ENCODE assay signal across 31 cellular contexts in genomic region chr7:115662120-115662519, GRCh38.
DNase-seq lines count a peak whose midpoint lies in the region; ATAC-seq, FAIRE-seq and TF ChIP-seq lines count a peak whose summit lies in the region.
"Had no signal": no experiment of that assay in that cellular context is flagged by ENCODE, and none has a peak within 500 bp of the region (broad histone marks: within the 10 kb centered on the region; RNA-seq: fewer than 3 reads in every experiment).

No MANE protein-coding gene starts in this region.

- no peak overlapping the region for H4K8ac ChIP-seq in IMR-90 (ENCODE audit: low read depth in 2 of 2, low read length in 2 of 2)
- no peak overlapping the region for H4K8ac ChIP-seq in mesenchymal stem cell (ENCODE audit: low read length)

- no peaks in the 10 kb centered on the region for H3K9me3 ChIP-seq in IMR-90 (ENCODE audit: control insufficient read depth, insufficient read depth, low read length)
- H3K9me3 ChIP-seq in mesenchymal stem cell (ENCODE audit: control insufficient read depth, low read length): no peaks in the 10 kb centered on the region
- no peaks in the 10 kb centered on the region for H3K9me3 ChIP-seq in MG63
- H3K9me3 ChIP-seq in body of pancreas: no peaks in the 10 kb centered on the region
- H3K9me3 ChIP-seq: A549; BLaER1 treated with 17β-estradiol and CSF1 and Interleukin-3, amounts not matched to agents 10 nM and 100 nM; esophagus muscularis mucosa; left lung; neutrophil; SJCRH30; stomach; thyroid gland had no signal

- H2AFZ ChIP-seq in IMR-90 (replicated peaks; ENCODE audit: low read length, poor library complexity) (no peak overlapping the region), mesenchymal stem cell (ENCODE audit: low read depth, low read length) (no peak overlapping the region)

- CTCF ChIA-PET in IMR-90 (lab: Yijun Ruan, JAX): no interaction called here

- no peak for TF ChIP-seq RAD21 in IMR-90 (IDR thresholded peaks at IDR 0.05; ENCODE audit: low read length)

- H3K27ac Mint-ChIP-seq in activated CD4-positive, alpha-beta T cell treated with anti-CD3 and anti-CD28 coated beads, Interleukin-2, amount 10 ng/mL, durations not matched to agents 24 days and 14 days: no peak overlapping the region
- H3K27ac Mint-ChIP-seq in natural killer cell treated with Interleukin-12 subunit alpha and Interleukin-12 subunit beta and Interleukin-15 and Interleukin-18, amount 100 ng/mL, for 72 hours: no peak overlapping the region
- H3K27ac Mint-ChIP-seq: activated naive CD4-positive, alpha-beta T cell treated with anti-CD3 and anti-CD28 coated beads, Interleukin-2, amount 50 U/mL, for 24 hours had no signal

- H3K27me3 ChIP-seq in IMR-90 (ENCODE audit: control insufficient read depth, insufficient read depth, low read length): no peaks in the 10 kb centered on the region
- H3K27me3 ChIP-seq in bronchial epithelial cell (ENCODE audit: control insufficient read depth, insufficient read depth, low read length): no peaks in the 10 kb centered on the region
- no peaks in the 10 kb centered on the region for H3K27me3 ChIP-seq in mesenchymal stem cell (ENCODE audit: control insufficient read depth in 1 of 2, insufficient read depth in 1 of 2, low read length in 2 of 2)
- no peaks in the 10 kb centered on the region for H3K27me3 ChIP-seq in MG63
- no peaks in the 10 kb centered on the region for H3K27me3 ChIP-seq in body of pancreas
- H3K27me3 ChIP-seq: BLaER1 treated with 17β-estradiol and CSF1 and Interleukin-3, amounts not matched to agents 10 nM and 100 nM; esophagus muscularis mucosa; left lung; neutrophil; SJCRH30; stomach; thyroid gland had no signal

- no peaks in the 10 kb centered on the region for H3K36me3 Mint-ChIP-seq in activated CD4-positive, alpha-beta T cell treated with anti-CD3 and anti-CD28 coated beads, Interleukin-2, amount 10 ng/mL, durations not matched to agents 24 days and 14 days (ENCODE audit: low read depth)
- no peaks in the 10 kb centered on the region for H3K36me3 Mint-ChIP-seq in natural killer cell treated with Interleukin-12 subunit alpha and Interleukin-12 subunit beta and Interleukin-15 and Interleukin-18, amount 100 ng/mL, for 72 hours
- H3K36me3 Mint-ChIP-seq: activated naive CD4-positive, alpha-beta T cell treated with anti-CD3 and anti-CD28 coated beads, Interleukin-2, amount 50 U/mL, for 24 hours had no signal

- H2AK5ac ChIP-seq in IMR-90 (ENCODE audit: low read depth, low read length) (no peak overlapping the region), mesenchymal stem cell (ENCODE audit: low read length, severe bottlenecking) (no peak overlapping the region)

- no peaks in the 10 kb centered on the region; the same call in 1 of the 2 replicates for H3K9me1 ChIP-seq in IMR-90 (ENCODE audit: insufficient read depth, low read length)

- H3K56ac ChIP-seq in IMR-90 (ENCODE audit: extremely low read depth, insufficient read depth, low read length): no peak overlapping the region

- H3K4me1 ChIP-seq in IMR-90 (ENCODE audit: control insufficient read depth, insufficient read depth, low read length): peaks cover 5% of the 10 kb centered on the region; the same call in 1 of the 2 replicates
- H3K4me1 ChIP-seq in mesenchymal stem cell (ENCODE audit: control insufficient read depth, insufficient read depth, low read depth, low read length): peaks cover 2% of the 10 kb centered on the region
- no peaks in the 10 kb centered on the region for H3K4me1 ChIP-seq in body of pancreas
- H3K4me1 ChIP-seq: BLaER1 treated with 17β-estradiol and CSF1 and Interleukin-3, amounts not matched to agents 10 nM and 100 nM; esophagus muscularis mucosa; left lung; stomach; thyroid gland had no signal

- no peak overlapping the region for H3K27ac ChIP-seq in IMR-90 (ENCODE audit: insufficient read depth, low read length)
- H3K27ac ChIP-seq in mesenchymal stem cell (ENCODE audit: low read length, poor library complexity, severe bottlenecking): no peak overlapping the region
- H3K27ac ChIP-seq in body of pancreas: no peak overlapping the region
- H3K27ac ChIP-seq: A549; BLaER1 treated with 17β-estradiol and CSF1 and Interleukin-3, amounts not matched to agents 10 nM and 100 nM; esophagus muscularis mucosa; left lung; neutrophil; SJCRH30; stomach; thyroid gland had no signal

- no peaks in the 10 kb centered on the region for H3K4me1 Mint-ChIP-seq in activated CD4-positive, alpha-beta T cell treated with anti-CD3 and anti-CD28 coated beads, Interleukin-2, amount 10 ng/mL, durations not matched to agents 24 days and 14 days
- H3K4me1 Mint-ChIP-seq in natural killer cell treated with Interleukin-12 subunit alpha and Interleukin-12 subunit beta and Interleukin-15 and Interleukin-18, amount 100 ng/mL, for 72 hours (ENCODE audit: low read depth in 2 of 2): no peaks in the 10 kb centered on the region
- H3K4me1 Mint-ChIP-seq: activated naive CD4-positive, alpha-beta T cell treated with anti-CD3 and anti-CD28 coated beads, Interleukin-2, amount 50 U/mL, for 24 hours had no signal

- in situ Hi-C loops in IMR-90 (cut with MboI; ENCODE audit: low sequenced_read_pairs): no loop called here

- TF ChIP-seq CTCF in AG10803 (conservative IDR thresholded peaks at IDR 0.05; ENCODE audit: low read length): no peak
- TF ChIP-seq CTCF in IMR-90 (conservative IDR thresholded peaks at IDR 0.05; ENCODE audit: low read depth, low read length): no peak
- no peak for TF ChIP-seq CTCF in bronchial epithelial cell (IDR thresholded peaks at IDR 0.05; ENCODE audit: insufficient read depth, low read length, severe bottlenecking)
- no peak for TF ChIP-seq CTCF in body of pancreas (IDR thresholded peaks at IDR 0.05)

- H3K18ac ChIP-seq in IMR-90 (ENCODE audit: low read depth, low read length): peak overlapping the region; percentile 52; the same call in 1 of the 2 replicates
- no peak overlapping the region for H3K18ac ChIP-seq in mesenchymal stem cell (ENCODE audit: low read depth in 1 of 2, low read length in 2 of 2)

- H2BK12ac ChIP-seq in mesenchymal stem cell (ENCODE audit: low read length in 2 of 2): no peak overlapping the region

- H3K4ac ChIP-seq in IMR-90 (ENCODE audit: low read depth, low read length) (no peak overlapping the region), mesenchymal stem cell (ENCODE audit: low read depth in 1 of 2, low read length in 2 of 2) (no peak overlapping the region)

- intact Hi-C loops in IMR-90 (cut with micrococcal nuclease) (no loop called here), body of pancreas (cut with DNase I) (no loop called here)
- intact Hi-C loops in activated CD4-positive, alpha-beta T cell treated with anti-CD3 and anti-CD28 coated beads, Interleukin-2, amount 10 ng/mL, durations not matched to agents 24 days and 14 days (cut with micrococcal nuclease): no loop called here

- TF ChIP-seq POLR2A in IMR-90 (IDR thresholded peaks at IDR 0.05; ENCODE audit: low read depth, low read length): no peak
- TF ChIP-seq POLR2A in body of pancreas (IDR thresholded peaks at IDR 0.05): no peak

- no peaks in the 10 kb centered on the region for H3K79me1 ChIP-seq in IMR-90 (ENCODE audit: low read depth in 1 of 2, low read length in 2 of 2)
- no peaks in the 10 kb centered on the region for H3K79me1 ChIP-seq in mesenchymal stem cell (replicated peaks; ENCODE audit: low read length, poor library complexity, severe bottlenecking)

- H3K4me3 Mint-ChIP-seq in activated CD4-positive, alpha-beta T cell treated with anti-CD3 and anti-CD28 coated beads, Interleukin-2, amount 10 ng/mL, durations not matched to agents 24 days and 14 days: no peak overlapping the region
- no peak overlapping the region for H3K4me3 Mint-ChIP-seq in natural killer cell treated with Interleukin-12 subunit alpha and Interleukin-12 subunit beta and Interleukin-15 and Interleukin-18, amount 100 ng/mL, for 72 hours
- H3K4me3 Mint-ChIP-seq: activated naive CD4-positive, alpha-beta T cell treated with anti-CD3 and anti-CD28 coated beads, Interleukin-2, amount 50 U/mL, for 24 hours had no signal

- H3K4me2 ChIP-seq in IMR-90 (ENCODE audit: low read depth, low read length) (no peak overlapping the region), mesenchymal stem cell (ENCODE audit: low read length, poor library complexity, severe bottlenecking) (no peak overlapping the region)
- H3K4me2 ChIP-seq: A549; BLaER1 treated with 17β-estradiol and CSF1 and Interleukin-3, amounts not matched to agents 10 nM and 100 nM had no signal

- BruUV-seq in IMR-90 (replicated peaks; lab: Mats Ljungman, UMichigan): no TSS peak

- H4K20me1 ChIP-seq in IMR-90 (ENCODE audit: insufficient read depth, low read length): no peaks in the 10 kb centered on the region
- H4K20me1 ChIP-seq: BLaER1 treated with 17β-estradiol and CSF1 and Interleukin-3, amounts not matched to agents 10 nM and 100 nM had no signal

- H3K4me3 ChIP-seq in AG10803 (ENCODE audit: low read length): no peak overlapping the region
- no peak overlapping the region for H3K4me3 ChIP-seq in IMR-90 (ENCODE audit: insufficient read depth, low read depth, low read length)
- H3K4me3 ChIP-seq in bronchial epithelial cell (ENCODE audit: low read depth, low read length): no peak overlapping the region
- no peak overlapping the region for H3K4me3 ChIP-seq in mesenchymal stem cell (ENCODE audit: insufficient read depth in 1 of 2, low read depth in 1 of 2, low read length in 2 of 2)
- no peak overlapping the region for H3K4me3 ChIP-seq in MG63
- H3K4me3 ChIP-seq in body of pancreas: no peak overlapping the region
- H3K4me3 ChIP-seq: A549; BLaER1 treated with 17β-estradiol and CSF1 and Interleukin-3, amounts not matched to agents 10 nM and 100 nM; esophagus muscularis mucosa; GM12878; left lung; SJCRH30; stomach; thyroid gland had no signal

- H3K9ac ChIP-seq in IMR-90 (ENCODE audit: low read depth, low read length): no peak overlapping the region
- no peak overlapping the region for H3K9ac ChIP-seq in mesenchymal stem cell (ENCODE audit: low read length)
- H3K9ac ChIP-seq: BLaER1 treated with 17β-estradiol and CSF1 and Interleukin-3, amounts not matched to agents 10 nM and 100 nM had no signal

- H3K27me3 Mint-ChIP-seq in activated CD4-positive, alpha-beta T cell treated with anti-CD3 and anti-CD28 coated beads, Interleukin-2, amount 10 ng/mL, durations not matched to agents 24 days and 14 days: no peaks in the 10 kb centered on the region
- no peaks in the 10 kb centered on the region for H3K27me3 Mint-ChIP-seq in natural killer cell treated with Interleukin-12 subunit alpha and Interleukin-12 subunit beta and Interleukin-15 and Interleukin-18, amount 100 ng/mL, for 72 hours
- H3K27me3 Mint-ChIP-seq: activated naive CD4-positive, alpha-beta T cell treated with anti-CD3 and anti-CD28 coated beads, Interleukin-2, amount 50 U/mL, for 24 hours had no signal

- H4K5ac ChIP-seq in IMR-90 (ENCODE audit: low read depth, low read length): no peak overlapping the region

- H4K91ac ChIP-seq in IMR-90 (ENCODE audit: insufficient read depth, low read depth, low read length): no peak overlapping the region
- H4K91ac ChIP-seq in mesenchymal stem cell (ENCODE audit: low read length): no peak overlapping the region

- no peaks in the 10 kb centered on the region for H3K36me3 ChIP-seq in IMR-90 (ENCODE audit: control insufficient read depth, insufficient read depth, low read length)
- H3K36me3 ChIP-seq in bronchial epithelial cell (ENCODE audit: control insufficient read depth, insufficient read depth, low read length): no peaks in the 10 kb centered on the region
- H3K36me3 ChIP-seq in mesenchymal stem cell (ENCODE audit: control insufficient read depth in 1 of 2, insufficient read depth in 2 of 2, low read depth in 1 of 2, low read length in 2 of 2): no peaks in the 10 kb centered on the region
- no peaks in the 10 kb centered on the region for H3K36me3 ChIP-seq in MG63
- no peaks in the 10 kb centered on the region for H3K36me3 ChIP-seq in body of pancreas (replicated peaks in 1 of 2; ENCODE audit: insufficient read depth in 1 of 2, low read depth in 2 of 2)
- H3K36me3 ChIP-seq: BLaER1 treated with 17β-estradiol and CSF1 and Interleukin-3, amounts not matched to agents 10 nM and 100 nM; esophagus muscularis mucosa; left lung; neutrophil; SJCRH30; stomach; thyroid gland had no signal

- ATAC-seq in IMR-90 (ENCODE audit: low read depth) (no peak), body of pancreas (no peak)
- ATAC-seq in natural killer cell treated with Interleukin-12 subunit alpha and Interleukin-12 subunit beta and Interleukin-15 and Interleukin-18, amount 100 ng/mL, for 72 hours: no peak
- ATAC-seq: A549, GM12878, left lung, Panc1 had no signal

- H2BK5ac ChIP-seq in IMR-90 (ENCODE audit: low read depth, low read length, poor library complexity, severe bottlenecking) (peak overlapping the region; percentile 33), mesenchymal stem cell (ENCODE audit: low read depth, low read length, poor library complexity, severe bottlenecking) (no peak overlapping the region)

- WGBS in IMR-90 (ENCODE audit: extremely low coverage in 2 of 2, insufficient read length in 1 of 2), 2 experiments: no CpG with 5 or more reads among the region's 2 CpGs
- no CpG with 5 or more reads among the region's 2 CpGs for WGBS in mesenchymal stem cell
- WGBS in body of pancreas, 2 donors: 76% methylated on average over 2 of the region's 2 CpGs

- no peak overlapping the region for H2BK15ac ChIP-seq in IMR-90 (ENCODE audit: low read depth, low read length)
- H2BK15ac ChIP-seq in mesenchymal stem cell (ENCODE audit: low read depth, poor library complexity, severe bottlenecking): no peak overlapping the region

- dilution Hi-C loops in IMR-90 (cut with HindIII; ENCODE audit: low sequenced_read_pairs, unreplicated experiment): no loop called here

- H2AK9ac ChIP-seq in IMR-90 (replicated peaks; ENCODE audit: low read depth, low read length, poor library complexity): no peak overlapping the region

- no peaks in the 10 kb centered on the region for H3K9me3 Mint-ChIP-seq in activated CD4-positive, alpha-beta T cell treated with anti-CD3 and anti-CD28 coated beads, Interleukin-2, amount 10 ng/mL, durations not matched to agents 24 days and 14 days
- H3K9me3 Mint-ChIP-seq in natural killer cell treated with Interleukin-12 subunit alpha and Interleukin-12 subunit beta and Interleukin-15 and Interleukin-18, amount 100 ng/mL, for 72 hours: no peaks in the 10 kb centered on the region
- H3K9me3 Mint-ChIP-seq: activated naive CD4-positive, alpha-beta T cell treated with anti-CD3 and anti-CD28 coated beads, Interleukin-2, amount 50 U/mL, for 24 hours had no signal

- DNase-seq in AG10803 (ENCODE audit: low read depth) (peak; percentile 17), IMR-90 (peak; percentile 43), bronchial epithelial cell (ENCODE audit: low read depth) (peak; percentile 84), mesenchymal stem cell (peak; percentile 6), MG63 (no peak), body of pancreas (no peak)
- DNase-seq in activated CD4-positive, alpha-beta T cell treated with anti-CD3 and anti-CD28 coated beads, Interleukin-2, amount 10 ng/mL, durations not matched to agents 24 days and 14 days: no peak
- DNase-seq in natural killer cell treated with Interleukin-12 subunit alpha and Interleukin-12 subunit beta and Interleukin-15 and Interleukin-18, amount 100 ng/mL, for 72 hours (ENCODE audit: low spot score): no peak
- DNase-seq: activated CD4-positive, alpha-beta T cell treated with anti-CD3 and anti-CD28 coated beads, Interleukin-2, amount 50 U/mL, for 48 hours; activated CD4-positive, CD25-positive, alpha-beta regulatory T cell; activated CD8-positive, alpha-beta memory T cell treated with anti-CD3 and anti-CD28 coated beads, Interleukin-2, amount 50 U/mL, for 4 hours; DND-41; left lung; mesendoderm; NCI-H1105; NCI-H1930; NCI-H526 treated with DMSO at 0.1 percent for 48 hours; SJCRH30; small intestine; stimulated activated CD4-positive, alpha-beta T cell treated with anti-CD3 and anti-CD28 coated beads, Interleukin-1b, Interleukin-23, amount 100 ng/mL, for 48 hours; stimulated activated CD8-positive, alpha-beta memory T cell treated with anti-CD3 and anti-CD28 coated beads, Interleukin-4, amount 100 ng/mL, for 48 hours; stomach; T-helper 1 cell; thyroid gland had no signal

- H3K14ac ChIP-seq in IMR-90 (replicated peaks; ENCODE audit: low read depth, low read length): no peak overlapping the region; the same call in 1 of the 2 replicates
- H3K14ac ChIP-seq in mesenchymal stem cell (ENCODE audit: low read length in 2 of 2): no peak overlapping the region

- peak overlapping the region; percentile 76; the same call in 1 of the 2 replicates for H2BK20ac ChIP-seq in IMR-90 (ENCODE audit: low read depth, low read length)

- H3K23ac ChIP-seq in IMR-90 (ENCODE audit: low read depth, low read length) (0 out of 2 replicates have a peak overlapping the region, but pooled peaks have one; percentile 66), mesenchymal stem cell (ENCODE audit: low read length in 2 of 2) (no peak overlapping the region)

- peak overlapping the region; percentile 10; the same call in 1 of the 2 replicates for H2BK120ac ChIP-seq in IMR-90 (ENCODE audit: low read depth, low read length)
- no peak overlapping the region for H2BK120ac ChIP-seq in mesenchymal stem cell (ENCODE audit: low read depth, low read length)

- POLR2A ChIA-PET in IMR-90 (lab: Charles Lee; ENCODE audit: unreplicated experiment): no interaction called here

- FAIRE-seq in bronchial epithelial cell (lab: Jason Lieb, UNC): no peak
- FAIRE-seq: A549, GM12878 had no signal

Comparison
In these comparisons a context has a peak if more than half of its experiments do, and no peak if none do; other contexts are left out.
1. DNase-seq: peak in AG10803 (single experiment), IMR-90 (single experiment), bronchial epithelial cell (single experiment) and mesenchymal stem cell (single experiment); none in MG63 (single experiment), activated CD4-positive, alpha-beta T cell treated with anti-CD3 and anti-CD28 coated beads, Interleukin-2, amount 10 ng/mL, durations not matched to agents 24 days and 14 days (single experiment), natural killer cell treated with Interleukin-12 subunit alpha and Interleukin-12 subunit beta and Interleukin-15 and Interleukin-18, amount 100 ng/mL, for 72 hours (single experiment) and body of pancreas (0 of 4).